In genomic region chr3:151467069-151467468, GRCh38 we compare ENCODE assay signal across 27 cellular contexts. TPM values are rescaled to one million over a fixed set of nuclear protein-coding genes. Genes with fewer than 3 reads are reported as not detected.
DNase-seq lines count a peak whose midpoint lies in the region; ATAC-seq, FAIRE-seq and TF ChIP-seq lines count a peak whose summit lies in the region.
"Had no signal": no experiment of that assay in that cellular context is flagged by ENCODE, and none has a peak within 500 bp of the region (broad histone marks: within the 10 kb centered on the region; RNA-seq: fewer than 3 reads in every experiment).

No MANE protein-coding gene starts in this region.

- TF ChIP-seq CTCF in GM12878 (IDR thresholded peaks at IDR 0.05 in 2 of 3, conservative IDR thresholded peaks at IDR 0.05 in 1 of 3; ENCODE audit: control insufficient read depth in 2 of 3, extremely low read depth in 1 of 3, insufficient read depth in 1 of 3, low read depth in 3 of 3, low read length in 3 of 3) (no peak), neural progenitor cell (IDR thresholded peaks at IDR 0.05) (no peak)

- POLR2A ChIA-PET in GM12878 (lab: Charles Lee), result no interaction called here

- H3K9me3 Mint-ChIP-seq in neural progenitor cell, result no peaks in the 10 kb centered on the region
- H3K9me3 Mint-ChIP-seq: activated T-cell treated with anti-CD3 and anti-CD28 coated beads, Interleukin-2, amount 50 U/mL, for 4 hours; stimulated activated naive CD8-positive, alpha-beta T cell treated with anti-CD3 and anti-CD28 coated beads, Interleukin-15, Interleukin-2, amounts not matched to agents 100 ng/mL and 50 ng/mL, for 24 hours had no signal

- no peak overlapping the region for H3K27ac Mint-ChIP-seq in neural progenitor cell
- H3K27ac Mint-ChIP-seq: progenitor cell of endocrine pancreas; stimulated activated naive CD8-positive, alpha-beta T cell treated with anti-CD3 and anti-CD28 coated beads, Interleukin-15, Interleukin-2, amounts not matched to agents 100 ng/mL and 50 ng/mL, for 24 hours had no signal

- RAD21 ChIA-PET in GM12878 (lab: Charles Lee; ENCODE audit: unreplicated experiment), result interaction anchor here (1.1 to 2.1 kb wide), 6 partner anchors 11 to 452 kb away, joined by 3 to 11 read pairs (median 4); no protein-coding TSS in a partner anchor

- H2AFZ ChIP-seq in GM12878 (ENCODE audit: control insufficient read depth, low read depth, low read length) (no peak overlapping the region), neural progenitor cell (replicated peaks) (no peak overlapping the region)

- H3K4me2 ChIP-seq in GM12878 (ENCODE audit: control insufficient read depth, insufficient read depth) (no peak overlapping the region), neural progenitor cell (no peak overlapping the region)

- H3F3A ChIP-seq in neural progenitor cell (ENCODE audit: low read depth), result no peaks in the 10 kb centered on the region

- H4K20me1 ChIP-seq in GM12878 (ENCODE audit: control insufficient read depth, insufficient read depth), result no peaks in the 10 kb centered on the region
- no peaks in the 10 kb centered on the region for H4K20me1 ChIP-seq in neural progenitor cell (ENCODE audit: low read depth)

- no peak for FAIRE-seq in GM12878 (lab: Jason Lieb, UNC)
- FAIRE-seq: GM12891, H1 had no signal

- no peak for TF ChIP-seq RAD21 in GM12878 (IDR thresholded peaks at IDR 0.05; ENCODE audit: insufficient read depth, low read depth, low read length)

- H3K9me3 ChIP-seq in GM12878 (replicated peaks; ENCODE audit: control insufficient read depth, insufficient read depth, low read length), result no peaks in the 10 kb centered on the region
- H3K9me3 ChIP-seq in neural progenitor cell (ENCODE audit: low read depth), result no peaks in the 10 kb centered on the region
- H3K9me3 ChIP-seq: thyroid gland had no signal

- in situ Hi-C loops in GM12878 (cut with MboI), result no loop called here

- CTCF ChIA-PET in GM12878 (lab: Yijun Ruan, JAX), result interaction anchor here (0.6 to 3.6 kb wide), 22 partner anchors 10 to 1057 kb away, joined by 3 to 55 read pairs (median 5); no protein-coding TSS in a partner anchor

- SMC1A ChIA-PET in GM12878 (lab: Charles Lee; ENCODE audit: uncharacterized antibody, unreplicated experiment), result interaction anchor here (0.8 to 2.3 kb wide), 11 partner anchors 9 to 478 kb away, joined by 3 to 8 read pairs (median 4); no protein-coding TSS in a partner anchor

- ATAC-seq in GM18867 (IDR thresholded peaks at IDR 0.05; ENCODE audit: unreplicated experiment) (peak; percentile 51), HG03520 (IDR thresholded peaks at IDR 0.05; ENCODE audit: unreplicated experiment) (peak; percentile 50), GM12878 (peak; percentile 69), GM18517 (IDR thresholded peaks at IDR 0.05; ENCODE audit: unreplicated experiment) (no peak), GM21515 (IDR thresholded peaks at IDR 0.05; ENCODE audit: unreplicated experiment) (no peak)
- ATAC-seq: activated T-cell treated with anti-CD3 and anti-CD28 coated beads, Interleukin-2, amount 50 U/mL, for 4 hours; Right ventricle myocardium inferior; sciatic nerve had no signal

- no peak overlapping the region for H3K4me3 Mint-ChIP-seq in neural progenitor cell
- H3K4me3 Mint-ChIP-seq: activated T-cell treated with anti-CD3 and anti-CD28 coated beads, Interleukin-2, amount 50 U/mL, for 4 hours; stimulated activated naive CD8-positive, alpha-beta T cell treated with anti-CD3 and anti-CD28 coated beads, Interleukin-15, Interleukin-2, amounts not matched to agents 100 ng/mL and 50 ng/mL, for 24 hours had no signal

- no peaks in the 10 kb centered on the region for H3K4me1 ChIP-seq in GM12878 (ENCODE audit: control insufficient read depth, insufficient read depth, low read length)
- H3K4me1 ChIP-seq in neural progenitor cell, result no peaks in the 10 kb centered on the region
- H3K4me1 ChIP-seq: thyroid gland had no signal

- H3K9ac ChIP-seq in GM12878 (ENCODE audit: control insufficient read depth, insufficient read depth, low read length) (no peak overlapping the region), neural progenitor cell (no peak overlapping the region)

- DNase-seq in NOMO-1 treated with DMSO at 0.1 percent for 48 hours (lab: John Stamatoyannopoulos, UW; ENCODE audit: unreplicated experiment), result peak; percentile 95
- DNase-seq in GM12878 (ENCODE audit: low read depth, low spot score), result no peak
- DNase-seq in activated CD4-positive, alpha-beta T cell treated with anti-CD3 and anti-CD28 coated beads for 4 hours, result no peak
- DNase-seq in neural progenitor cell (ENCODE audit: low spot score), result no peak
- DNase-seq: activated CD4-positive, CD25-positive, alpha-beta regulatory T cell treated with anti-CD3 and anti-CD28 coated beads, Interleukin-2, amount 50 U/mL, for 72 hours; activated naive CD4-positive, alpha-beta T cell; activated T-cell treated with anti-CD3 and anti-CD28 coated beads, Interleukin-2, amount 50 U/mL, for 4 hours; brain microvascular endothelial cell; C1 segment of cervical spinal cord; Calu3; head of caudate nucleus; NCI-H1436; stimulated activated CD4-positive, alpha-beta T cell treated with anti-CD3 and anti-CD28 coated beads, Interleukin-4, amount 100 ng/mL, for 4 hours; thyroid gland had no signal

- H3K27me3 ChIP-seq in GM12878 (replicated peaks in 1 of 2; ENCODE audit: control insufficient read depth in 2 of 2, insufficient read depth in 2 of 2, low read length in 1 of 2) (peaks cover 0 to under 1% of the 10 kb centered on the region in 2 experiments; a peak in 1 of 4 replicates), neural progenitor cell (peaks cover 3% of the 10 kb centered on the region)
- H3K27me3 ChIP-seq: brain microvascular endothelial cell, thyroid gland had no signal

- H3K36me3 Mint-ChIP-seq in neural progenitor cell, result no peaks in the 10 kb centered on the region

- H3K36me3 ChIP-seq in GM12878 (ENCODE audit: control insufficient read depth in 2 of 2, insufficient read depth in 2 of 2, low read length in 1 of 2), result no peaks in the 10 kb centered on the region
- H3K36me3 ChIP-seq in neural progenitor cell, result no peaks in the 10 kb centered on the region
- H3K36me3 ChIP-seq: brain microvascular endothelial cell, thyroid gland had no signal

- no peak overlapping the region for H3K27ac ChIP-seq in GM12878 (ENCODE audit: control insufficient read depth, insufficient read depth)
- no peak overlapping the region for H3K27ac ChIP-seq in neural progenitor cell
- H3K27ac ChIP-seq: brain microvascular endothelial cell, HL-60, thyroid gland had no signal

- intact Hi-C loops in GM12878 (cut with micrococcal nuclease; ENCODE audit: unreplicated experiment), result loop anchor here (10.0 kb wide), 1 partner anchor 188 kb away; no protein-coding TSS in a partner anchor

- TF ChIP-seq POLR2A in GM12878 (IDR thresholded peaks at IDR 0.05; ENCODE audit: low read depth, low read length), result no peak

- no peaks in the 10 kb centered on the region for H3K27me3 Mint-ChIP-seq in neural progenitor cell (ENCODE audit: insufficient read depth, low read depth)

- BruUV-seq in GM12878 (replicated peaks; lab: Mats Ljungman, UMichigan), result no TSS peak

- WGBS in GM12878 (ENCODE audit: insufficient coverage, insufficient replicate concordance, low lambda C conversion rate, missing lambda C conversion rate), result 0% methylated on average over 1 of the region's 1 CpG

- no peaks in the 10 kb centered on the region for H3K4me1 Mint-ChIP-seq in neural progenitor cell

- H3K79me2 ChIP-seq in GM12878 (ENCODE audit: control insufficient read depth, insufficient read depth, low read length) (no peaks in the 10 kb centered on the region), neural progenitor cell (ENCODE audit: low read depth) (no peaks in the 10 kb centered on the region)

- no peak for TF ChIP-seq EP300 in GM12878 (IDR thresholded peaks at IDR 0.05; ENCODE audit: borderline replicate concordance in 1 of 2, control insufficient read depth in 1 of 2, low read depth in 2 of 2, low read length in 2 of 2)

- H3K4me3 ChIP-seq in GM12878 (no peak overlapping the region), neural progenitor cell (no peak overlapping the region)
- H3K4me3 ChIP-seq: thyroid gland had no signal

TF ChIP-seq in GM12878, 131 proteins besides CTCF, POLR2A, EP300 and RAD21:
- no peak for TF ChIP-seq ATF7 (IDR thresholded peaks at IDR 0.05; ENCODE audit: low read depth)
- TF ChIP-seq WRNIP1 (IDR thresholded peaks at IDR 0.05; ENCODE audit: borderline replicate concordance, low read depth, low read length), result no peak
- TF ChIP-seq MYB (IDR thresholded peaks at IDR 0.05; ENCODE audit: borderline replicate concordance, low read depth, low read length), result no peak
- TF ChIP-seq ZNF24 (IDR thresholded peaks at IDR 0.05), result no peak
- TF ChIP-seq EZH2 (IDR thresholded peaks at IDR 0.05; ENCODE audit: borderline replicate concordance, control insufficient read depth, low read depth, low read length), result no peak
TF ChIP-seq in GM12878: peak in this region for 0.

RNA-seq across cellular contexts. Expression of gene IGSF10, which starts 6.2 kb away (rescaled TPM):
- total RNA-seq in GM12878 (2013; cell fraction: nucleolus; rRNA removed), result not detected in 2 replicates
- total RNA-seq in GM12878 (2014; rRNA removed) (under 0.01 TPM in 1 of 2 replicates, not detected in the other), GM12878 (2014; rRNA removed; fragmentation: Illumina TruSeq; extraction: Trizol) (0.18 TPM in 1 of 2 replicates, not detected in the other), GM12878 (2021) (0.03 and 0.05 TPM in 2 replicates), neural progenitor cell (ENCODE audit: low replicate concordance) (0.15 and 0.22 TPM in 2 replicates)
- polyA plus RNA-seq in GM12878 (2011; ENCODE audit: low read depth), result not detected
- polyA plus RNA-seq in GM12878 (2011; rRNA removed) (0.03 and 0.04 TPM in 2 replicates), GM12878 (2014; fragmentation: Illumina TruSeq; extraction: Trizol) (0.01 and 0.08 TPM in 2 replicates), GM12878 (2014; fragmentation: Nextera tagmentation; extraction: Ambion mirVana) (under 1 TPM; under 0.01 to 0.02 TPM), GM12878 (2014; rRNA removed) (0.04 TPM in 1 of 2 replicates, not detected in the other), GM12878 (2016; fragmentation: Nextera tagmentation; extraction: Ambion mirVana) (not detected)
- polyA plus RNA-seq in GM12878 (2011; cell fraction: cytosol; rRNA removed), result 0.01 and 0.02 TPM in 2 replicates
- polyA plus RNA-seq in GM12878 (2011; cell fraction: nucleus; rRNA removed), result 0.09 and 0.28 TPM in 2 replicates
- 0.04 TPM in 1 of 2 replicates, not detected in the other for polyA plus RNA-seq in GM12878 (2012)
- polyA minus RNA-seq in GM12878 (2011; rRNA and poly(A)+ RNA removed), result under 0.01 TPM in 1 of 2 replicates, not detected in the other
- not detected in 2 replicates for polyA minus RNA-seq in GM12878 (2011; cell fraction: cytosol; rRNA and poly(A)+ RNA removed)
- polyA minus RNA-seq in GM12878 (2011; cell fraction: nucleus; rRNA and poly(A)+ RNA removed), result under 0.01 TPM in 1 of 2 replicates, not detected in the other
- total RNA-seq: activated CD8-positive, alpha-beta memory T cell treated with anti-CD3 and anti-CD28 coated beads for 36 hours; lung microvascular endothelial cell had no signal

Comparison
In these comparisons a context has a peak if more than half of its experiments do, and no peak if none do; other contexts are left out.
1. ATAC-seq: peak in GM18867 (single experiment), HG03520 (single experiment) and GM12878 (single experiment); none in GM18517 (single experiment) and GM21515 (single experiment).